17 cellular contexts compared by ENCODE assay signal in genomic region chr11:35980646-35981402, GRCh38. TPM values are rescaled to one million over a fixed set of nuclear protein-coding genes. Genes with fewer than 3 reads are reported as not detected.
DNase-seq lines count a peak whose midpoint lies in the region; ATAC-seq and TF ChIP-seq lines count a peak whose summit lies in the region.
"Had no signal": no experiment of that assay in that cellular context is flagged by ENCODE, and none has a peak within 500 bp of the region (broad histone marks: within the 10 kb centered on the region; RNA-seq: fewer than 3 reads in every experiment).

No MANE protein-coding gene starts in this region.

- ATAC-seq in psoas muscle, result peak in 3 of 4 donors; percentile 18 to 41 (median 26)
- no peak for ATAC-seq in GM19328 (IDR thresholded peaks at IDR 0.05; ENCODE audit: unreplicated experiment)

- TF ChIP-seq CTCF in GM06990 (IDR thresholded peaks at IDR 0.05; ENCODE audit: insufficient read depth, low read length, poor library complexity, severe bottlenecking), result no peak
- no peak for TF ChIP-seq CTCF in esophagus muscularis mucosa (IDR thresholded peaks at IDR 0.05)
- no peak for TF ChIP-seq CTCF in psoas muscle (IDR thresholded peaks at IDR 0.05)

- peak overlapping the region in 3 of 4 donors; percentile 2 to 27 (median 13) for H3K27ac ChIP-seq in esophagus muscularis mucosa (replicated peaks in 1 of 4)
- H3K27ac ChIP-seq in psoas muscle, result peak overlapping the region; percentile 43
- H3K27ac ChIP-seq: neutrophil had no signal

- H3K36me3 Mint-ChIP-seq in activated naive CD4-positive, alpha-beta T cell treated with anti-CD3 and anti-CD28 coated beads, Interleukin-2, amount 10 ng/mL, durations not matched to agents 7 days and 5 days, result no peaks in the 10 kb centered on the region

- DNase-seq in GM06990 (ENCODE audit: extremely low read depth, insufficient read length) (peak; percentile 34), RPMI7951 (ENCODE audit: low read depth) (peak; percentile 24), esophagus muscularis mucosa (ENCODE audit: extremely low spot score) (no peak), psoas muscle (no peak), DMS79 (lab: John Stamatoyannopoulos, UW) (no peak), NCI-H446 (lab: John Stamatoyannopoulos, UW) (no peak)
- no peak for DNase-seq in activated naive CD4-positive, alpha-beta T cell treated with anti-CD3 and anti-CD28 coated beads, Interleukin-2, amount 10 ng/mL, durations not matched to agents 7 days and 5 days
- DNase-seq: activated CD4-positive, CD25-positive, alpha-beta regulatory T cell; activated effector memory CD4-positive, alpha-beta T cell treated with anti-CD3 and anti-CD28 coated beads, Interleukin-2, amount 50 U/mL, for 16 hours; DMS 273 treated with DMSO at 0.1 percent for 48 hours; effector CD4-positive, alpha-beta T cell; NCI-H187; NCI-H526; small intestine; stimulated activated naive CD4-positive, alpha-beta T cell had no signal

- intact Hi-C loops in esophagus muscularis mucosa (cut with DNase I) (no loop called here), psoas muscle (cut with DNase I) (no loop called here)

- H3K9me3 ChIP-seq in esophagus muscularis mucosa, result peaks cover 0 to 3% (median 0%) of the 10 kb centered on the region in 4 donors
- no peaks in the 10 kb centered on the region for H3K9me3 ChIP-seq in psoas muscle
- H3K9me3 ChIP-seq: neutrophil had no signal

- H3K4me1 Mint-ChIP-seq in activated naive CD4-positive, alpha-beta T cell treated with anti-CD3 and anti-CD28 coated beads, Interleukin-2, amount 10 ng/mL, durations not matched to agents 7 days and 5 days, result no peaks in the 10 kb centered on the region

- TF ChIP-seq EP300 in esophagus muscularis mucosa (IDR thresholded peaks at IDR 0.05), result no peak

- no peaks in the 10 kb centered on the region for H3K36me3 ChIP-seq in GM06990 (ENCODE audit: control insufficient read depth, insufficient read depth, low read length)
- H3K36me3 ChIP-seq in esophagus muscularis mucosa, result no peaks in the 10 kb centered on the region
- H3K36me3 ChIP-seq in psoas muscle (ENCODE audit: insufficient read depth in 1 of 2, low read depth in 1 of 2), result no peaks in the 10 kb centered on the region
- H3K36me3 ChIP-seq: neutrophil had no signal

- H3K9me3 Mint-ChIP-seq in activated naive CD4-positive, alpha-beta T cell treated with anti-CD3 and anti-CD28 coated beads, Interleukin-2, amount 10 ng/mL, durations not matched to agents 7 days and 5 days, result no peaks in the 10 kb centered on the region

- H3K4me3 Mint-ChIP-seq in activated naive CD4-positive, alpha-beta T cell treated with anti-CD3 and anti-CD28 coated beads, Interleukin-2, amount 10 ng/mL, durations not matched to agents 7 days and 5 days, result no peak overlapping the region

- H3K4me1 ChIP-seq in esophagus muscularis mucosa (peaks cover 0 to 14% (median 13%) of the 10 kb centered on the region in 4 donors), psoas muscle (peaks cover 17% of the 10 kb centered on the region)

- H3K27me3 ChIP-seq in GM06990 (replicated peaks; ENCODE audit: control insufficient read depth, insufficient read depth, low read length) (no peaks in the 10 kb centered on the region), esophagus muscularis mucosa (no peaks in the 10 kb centered on the region), psoas muscle (ENCODE audit: insufficient read depth in 3 of 3, low read length in 2 of 3) (no peaks in the 10 kb centered on the region)
- H3K27me3 ChIP-seq: neutrophil had no signal

- TF ChIP-seq POLR2A in esophagus muscularis mucosa (IDR thresholded peaks at IDR 0.05; ENCODE audit: low read depth), result no peak

- H3K27ac Mint-ChIP-seq in activated naive CD4-positive, alpha-beta T cell treated with anti-CD3 and anti-CD28 coated beads, Interleukin-2, amount 10 ng/mL, durations not matched to agents 7 days and 5 days, result no peak overlapping the region

- CTCF ChIA-PET in activated naive CD4-positive, alpha-beta T cell treated with anti-CD3 and anti-CD28 coated beads, Interleukin-2, amount 10 ng/mL, durations not matched to agents 7 days and 5 days (lab: Charles Lee), result no interaction called here

- H3K27me3 Mint-ChIP-seq in activated naive CD4-positive, alpha-beta T cell treated with anti-CD3 and anti-CD28 coated beads, Interleukin-2, amount 10 ng/mL, durations not matched to agents 7 days and 5 days, result peaks cover 3% of the 10 kb centered on the region

- H3K4me3 ChIP-seq in GM06990 (replicated peaks; ENCODE audit: low read depth, low read length) (no peak overlapping the region), esophagus muscularis mucosa (no peak overlapping the region), psoas muscle (no peak overlapping the region)

- 63% methylated on average over 10 of the region's 10 CpGs for WGBS in esophagus muscularis mucosa
- 43 to 56% (median 48%) methylated on average over 10 of the region's 10 CpGs for WGBS in psoas muscle, 3 donors

RNA-seq across cellular contexts. Expression of gene LDLRAD3, which starts 37.0 kb away (rescaled TPM):
- total RNA-seq in RPMI7951 (2014; rRNA removed; shearing (Covaris generic)), result 3.8 TPM in 2 replicates
- total RNA-seq in esophagus muscularis mucosa (1 to 10 TPM; 6.8 to 8.7 (median 8.2) TPM), psoas muscle (10 to 100 TPM in 2 of 4 donors, 1 to 10 TPM in 2; 5.9 to 16.0 (median 9.6) TPM)
- polyA plus RNA-seq in psoas muscle, result 10 to 100 TPM in 2 of 3 donors, 1 to 10 TPM in 1; 8.8 to 20.7 (median 18.0) TPM

Comparison
In these comparisons a context has a peak if more than half of its experiments do, and no peak if none do; other contexts are left out.
1. DNase-seq: peak in GM06990 (single experiment) and RPMI7951 (single experiment); none in esophagus muscularis mucosa (single experiment), psoas muscle (0 of 2), DMS79 (single experiment), NCI-H446 (0 of 2) and activated naive CD4-positive, alpha-beta T cell treated with anti-CD3 and anti-CD28 coated beads, Interleukin-2, amount 10 ng/mL, durations not matched to agents 7 days and 5 days (single experiment).